8 cellular contexts compared by ENCODE assay signal in the genomic region with DNA sequence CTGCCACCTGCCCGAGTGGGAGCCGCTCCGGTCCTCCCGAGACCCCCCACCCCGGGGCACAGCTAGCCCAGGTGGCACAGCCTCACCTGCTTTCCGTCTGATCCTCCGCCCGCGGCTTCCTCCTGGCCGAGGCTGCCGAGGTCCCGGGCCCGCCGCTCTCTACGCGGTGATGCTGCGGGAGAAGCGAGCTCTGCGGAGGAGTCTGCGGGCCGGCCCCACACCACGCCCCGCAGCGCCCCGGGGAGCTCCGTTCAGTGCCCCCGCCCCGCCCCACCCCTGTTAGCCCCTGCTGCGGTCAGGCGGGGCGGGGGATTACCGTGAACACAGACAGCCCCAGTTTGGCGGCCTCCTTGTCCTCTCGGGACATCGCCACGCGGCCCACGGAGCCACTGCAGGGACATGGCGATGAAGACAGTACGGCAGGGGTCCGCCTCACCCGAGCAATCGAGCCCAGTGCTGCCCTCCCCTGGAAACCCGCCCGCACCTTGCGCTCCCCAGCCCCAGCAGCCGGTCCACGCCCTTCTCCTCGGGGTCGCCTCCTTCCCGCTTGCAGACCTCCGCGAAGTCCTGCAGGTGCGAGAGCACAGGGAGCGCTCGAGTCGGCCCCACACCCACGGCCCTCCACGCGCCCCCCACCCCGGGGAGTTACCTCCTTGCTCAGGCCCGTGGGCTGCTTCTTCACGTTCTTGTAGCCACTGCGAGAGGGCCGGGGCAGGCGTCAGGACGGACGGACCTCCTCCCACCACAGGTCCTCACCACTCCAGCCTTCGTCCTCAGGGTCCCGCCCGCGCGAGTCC. TPM values are rescaled to one million over a fixed set of nuclear protein-coding genes. Genes with fewer than 3 reads are reported as not detected.
DNase-seq lines count a peak whose midpoint lies in the region; ATAC-seq and TF ChIP-seq lines count a peak whose summit lies in the region.

No MANE protein-coding gene starts in this region.

- H3F3A ChIP-seq in GM23338 (replicated peaks; ENCODE audit: low read depth), result 0 out of 2 replicates have a peak, but pooled peaks cover 2% of the 10 kb centered on the region

- H3K4me2 ChIP-seq in GM23338, result peak overlapping the region; percentile 86

- CTCF ChIA-PET in activated CD8-positive, alpha-beta T cell treated with anti-CD3 and anti-CD28 coated beads for 36 hours (lab: Charles Lee), result interaction anchor here (0.6 kb wide), 1 partner anchor 11 kb away, joined by 3 read pairs; no protein-coding TSS in a partner anchor

- H3K27me3 Mint-ChIP-seq in GM23338 (ENCODE audit: insufficient read depth, low read depth, poor library complexity) (peaks cover 20% of the 10 kb centered on the region), natural killer cell (ENCODE audit: low read depth in 2 of 2) (no peaks in the 10 kb centered on the region)
- H3K27me3 Mint-ChIP-seq in activated CD8-positive, alpha-beta T cell treated with anti-CD3 and anti-CD28 coated beads for 36 hours, result no peaks in the 10 kb centered on the region

- intact Hi-C loops in activated CD8-positive, alpha-beta T cell treated with anti-CD3 and anti-CD28 coated beads for 36 hours (cut with micrococcal nuclease), result no loop called here
- intact Hi-C loops in natural killer cell (cut with micrococcal nuclease) (loop anchor here (2.0 kb wide), 2 partner anchors 19 to 65 kb away; a partner anchor contains a TSS), uterus (cut with DNase I; ENCODE audit: low total_unique reads) (no loop called here)

- H3K27ac ChIP-seq in GM23338 (ENCODE audit: low read depth) (no peak overlapping the region), uterus (peak overlapping the region; percentile 72 to 92)

- H3K9me3 ChIP-seq in uterus, result no peaks in the 10 kb centered on the region

- H3K79me2 ChIP-seq in GM23338 (replicated peaks; ENCODE audit: insufficient read depth), result no peaks in the 10 kb centered on the region

- H3K27ac Mint-ChIP-seq in GM23338, result no peak overlapping the region
- H3K27ac Mint-ChIP-seq in activated CD8-positive, alpha-beta T cell treated with anti-CD3 and anti-CD28 coated beads for 36 hours, result peak overlapping the region; percentile 70
- peak overlapping the region; percentile 68 to 96 for H3K27ac Mint-ChIP-seq in natural killer cell

- DNase-seq in GM23338 (ENCODE audit: low spot score) (peak; percentile 66), M059J (ENCODE audit: low read depth) (peak; percentile 47), epithelial cell of esophagus (ENCODE audit: low read depth) (peak; percentile 57), natural killer cell (no peak), uterus (no peak), kidney glomerular epithelial cell (lab: John Stamatoyannopoulos, UW) (no peak)
- DNase-seq in activated CD8-positive, alpha-beta T cell treated with anti-CD3 and anti-CD28 coated beads for 36 hours, result peak; percentile 69

- no peaks in the 10 kb centered on the region; the same call in 1 of the 2 replicates for H4K20me1 ChIP-seq in GM23338 (replicated peaks; ENCODE audit: insufficient read depth)

- no peaks in the 10 kb centered on the region for H3K9me2 ChIP-seq in GM23338 (ENCODE audit: insufficient read depth)

- H3K4me3 Mint-ChIP-seq in GM23338 (peak overlapping the region; percentile 92; the same call in 2 of the 3 replicates), natural killer cell (peak overlapping the region; percentile 94)
- H3K4me3 Mint-ChIP-seq in activated CD8-positive, alpha-beta T cell treated with anti-CD3 and anti-CD28 coated beads for 36 hours, result peak overlapping the region; percentile 91

- TF ChIP-seq POLR2A in uterus (IDR thresholded peaks at IDR 0.05), result no peak

- H3K9me3 Mint-ChIP-seq in GM23338, result no peaks in the 10 kb centered on the region; the same call in 1 of the 3 replicates
- H3K9me3 Mint-ChIP-seq in activated CD8-positive, alpha-beta T cell treated with anti-CD3 and anti-CD28 coated beads for 36 hours, result no peaks in the 10 kb centered on the region
- H3K9me3 Mint-ChIP-seq in natural killer cell, result no peaks in the 10 kb centered on the region

- peaks cover 3% of the 10 kb centered on the region; the same call in 1 of the 2 replicates for H3K36me3 ChIP-seq in GM23338 (ENCODE audit: insufficient read depth)
- H3K36me3 ChIP-seq in uterus, result no peaks in the 10 kb centered on the region

- H3K4me1 ChIP-seq in GM23338 (ENCODE audit: insufficient read depth) (0 out of 2 replicates have a peak, but pooled peaks cover 3% of the 10 kb centered on the region), uterus (peaks cover 0 to 13% of the 10 kb centered on the region in 2 donors)

- peaks cover 48% of the 10 kb centered on the region for H3K36me3 Mint-ChIP-seq in GM23338 (ENCODE audit: low read depth)
- peaks cover 31% of the 10 kb centered on the region for H3K36me3 Mint-ChIP-seq in activated CD8-positive, alpha-beta T cell treated with anti-CD3 and anti-CD28 coated beads for 36 hours (ENCODE audit: low read depth)
- H3K36me3 Mint-ChIP-seq in natural killer cell, result no peaks in the 10 kb centered on the region

- H3K27me3 ChIP-seq in GM23338 (ENCODE audit: insufficient read depth) (no peaks in the 10 kb centered on the region), uterus (no peaks in the 10 kb centered on the region)

- H3K4me1 Mint-ChIP-seq in GM23338 (peaks cover 8% of the 10 kb centered on the region; the same call in 1 of the 3 replicates), natural killer cell (peaks cover 38 to 41% of the 10 kb centered on the region in 2 donors)
- H3K4me1 Mint-ChIP-seq in activated CD8-positive, alpha-beta T cell treated with anti-CD3 and anti-CD28 coated beads for 36 hours (ENCODE audit: low read depth), result peaks cover 15% of the 10 kb centered on the region

- H2AFZ ChIP-seq in GM23338, result 0 out of 2 replicates have a peak overlapping the region, but pooled peaks have one; percentile 18

- ATAC-seq in GM23338 (peak; percentile 69), natural killer cell (peak; percentile 42 to 56 (median 43))
- ATAC-seq in activated CD8-positive, alpha-beta T cell treated with anti-CD3 and anti-CD28 coated beads for 36 hours, result peak; percentile 45

- H3K4me3 ChIP-seq in GM08714 (ENCODE audit: low read length) (peak overlapping the region; percentile 91), GM23338 (peak overlapping the region; percentile 93), epithelial cell of esophagus (ENCODE audit: low read length) (peak overlapping the region; percentile 76), uterus (peak overlapping the region; percentile 70 to 71)

- POLR2A ChIA-PET in activated CD8-positive, alpha-beta T cell treated with anti-CD3 and anti-CD28 coated beads for 36 hours (lab: Charles Lee), result interaction anchor here (0.9 to 5.8 kb wide), 3 partner anchors 11 to 19 kb away, joined by 3 to 51 read pairs (median 34); a partner anchor contains a TSS

- TF ChIP-seq CTCF in GM23338 (conservative IDR thresholded peaks at IDR 0.05; ENCODE audit: low read depth in 2 of 2) (peak in 1 of 2 experiments; percentile 54; a peak in 2 of 4 replicates), epithelial cell of esophagus (IDR thresholded peaks at IDR 0.05; ENCODE audit: insufficient read depth, low read depth, low read length, missing control alignments) (peak; percentile 26), natural killer cell (IDR thresholded peaks at IDR 0.05) (peak; percentile 13), uterus (IDR thresholded peaks at IDR 0.05) (no peak)
- TF ChIP-seq CTCF in activated CD8-positive, alpha-beta T cell treated with anti-CD3 and anti-CD28 coated beads for 36 hours (IDR thresholded peaks at IDR 0.05), result peak; percentile 5

RNA-seq across cellular contexts. Expression of a gene that starts 0.9 kb away (rescaled TPM):
- total RNA-seq in GM23338 (2014; rRNA removed; shearing (Covaris generic)), result 11.3 and 14.0 TPM in 2 replicates
- polyA plus RNA-seq in GM23338 (2016; fragmentation: Nextera tagmentation; extraction: Ambion mirVana), result 67.6 and 75.9 TPM in 2 replicates
- total RNA-seq in M059J (2014; rRNA removed; shearing (Covaris generic)), result 9.3 and 19.0 TPM in 2 replicates
- total RNA-seq in activated CD8-positive, alpha-beta T cell treated with anti-CD3 and anti-CD28 coated beads for 36 hours, result 10 to 100 TPM; 22.2 to 23.5 TPM
- 10 to 100 TPM; 18.9 to 21.6 (median 19.6) TPM for total RNA-seq in natural killer cell
- 10 to 100 TPM in 3 of 4 donors, not detected in 1; 10.6 to 18.6 (median 12.6) TPM for total RNA-seq in uterus

RNA-seq across cellular contexts. Expression of a gene that starts 6.9 kb away (rescaled TPM):
- 81.2 and 92.4 TPM in 2 replicates for total RNA-seq in GM23338 (2014; rRNA removed; shearing (Covaris generic))
- 172 and 182 TPM in 2 replicates for polyA plus RNA-seq in GM23338 (2016; fragmentation: Nextera tagmentation; extraction: Ambion mirVana)
- 83.3 and 99.3 TPM in 2 replicates for total RNA-seq in M059J (2014; rRNA removed; shearing (Covaris generic))
- total RNA-seq in activated CD8-positive, alpha-beta T cell treated with anti-CD3 and anti-CD28 coated beads for 36 hours, result 10 to 100 TPM; 67.8 to 68.3 TPM
- total RNA-seq in natural killer cell (10 to 100 TPM; 50.0 to 70.6 (median 64.1) TPM), uterus (10 to 100 TPM; 19.4 to 43.4 (median 33.6) TPM)

RNA-seq across cellular contexts. Expression of a gene that starts 19.7 kb away (rescaled TPM):
- 199 and 210 TPM in 2 replicates for total RNA-seq in GM23338 (2014; rRNA removed; shearing (Covaris generic))
- 292 and 306 TPM in 2 replicates for polyA plus RNA-seq in GM23338 (2016; fragmentation: Nextera tagmentation; extraction: Ambion mirVana)
- 205 and 280 TPM in 2 replicates for total RNA-seq in M059J (2014; rRNA removed; shearing (Covaris generic))
- 100 to 1,000 TPM; 349 to 350 TPM for total RNA-seq in activated CD8-positive, alpha-beta T cell treated with anti-CD3 and anti-CD28 coated beads for 36 hours
- total RNA-seq in natural killer cell (100 to 1,000 TPM; 368 to 427 (median 424) TPM), uterus (100 to 1,000 TPM; 165 to 340 (median 203) TPM)

RNA-seq across cellular contexts. Expression of a gene that starts 37.9 kb away (rescaled TPM):
- total RNA-seq in GM23338 (2014; rRNA removed; shearing (Covaris generic)), result 84.0 and 87.5 TPM in 2 replicates
- 104 and 121 TPM in 2 replicates for polyA plus RNA-seq in GM23338 (2016; fragmentation: Nextera tagmentation; extraction: Ambion mirVana)
- 227 and 347 TPM in 2 replicates for total RNA-seq in M059J (2014; rRNA removed; shearing (Covaris generic))
- total RNA-seq in activated CD8-positive, alpha-beta T cell treated with anti-CD3 and anti-CD28 coated beads for 36 hours, result 100 to 1,000 TPM; 375 to 376 TPM
- total RNA-seq in natural killer cell (100 to 1,000 TPM; 292 to 313 (median 308) TPM), uterus (100 to 1,000 TPM; 124 to 406 (median 289) TPM)

RNA-seq across cellular contexts. Expression of a gene that starts 47.5 kb away (rescaled TPM):
- total RNA-seq in GM23338 (2014; rRNA removed; shearing (Covaris generic)), result 0.58 and 1.2 TPM in 2 replicates
- 0.15 and 0.23 TPM in 2 replicates for polyA plus RNA-seq in GM23338 (2016; fragmentation: Nextera tagmentation; extraction: Ambion mirVana)
- 0.12 and 0.17 TPM in 2 replicates for total RNA-seq in M059J (2014; rRNA removed; shearing (Covaris generic))
- total RNA-seq in activated CD8-positive, alpha-beta T cell treated with anti-CD3 and anti-CD28 coated beads for 36 hours, result 1 to 10 TPM; 3.4 to 3.5 TPM
- total RNA-seq in natural killer cell (1 to 10 TPM; 1.0 to 2.2 (median 1.7) TPM), uterus (10 to 100 TPM in 2 of 4 donors, 1 to 10 TPM in 2; 2.6 to 25.8 (median 10.7) TPM)

Comparison
In these comparisons a context has a peak if more than half of its experiments do, and no peak if none do; other contexts are left out.
1. DNase-seq: peak in GM23338 (single experiment), M059J (single experiment), activated CD8-positive, alpha-beta T cell treated with anti-CD3 and anti-CD28 coated beads for 36 hours (single experiment) and epithelial cell of esophagus (single experiment); none in natural killer cell (single experiment), uterus (0 of 2) and kidney glomerular epithelial cell (single experiment).
2. CTCF ChIP-seq: peak in activated CD8-positive, alpha-beta T cell treated with anti-CD3 and anti-CD28 coated beads for 36 hours (single experiment), epithelial cell of esophagus (single experiment) and natural killer cell (single experiment); none in uterus (0 of 4).
3. Peak in every context shown above with its lines, with median percentiles within 50 percentile points of each other: H3K4me3 ChIP-seq, ATAC-seq and H3K4me3 Mint-ChIP-seq.